ENCODE assay signal across 8 cellular contexts in genomic region chr14:50533314-50533705, GRCh38. TPM values are rescaled to one million over a fixed set of nuclear protein-coding genes. Genes with fewer than 3 reads are reported as not detected.
DNase-seq lines count a peak whose midpoint lies in the region; ATAC-seq, FAIRE-seq and TF ChIP-seq lines count a peak whose summit lies in the region.

No MANE protein-coding gene starts in this region.

- H3K9me3 ChIP-seq in astrocyte (ENCODE audit: insufficient read depth, low read depth, low read length) (no peaks in the 10 kb centered on the region), mucosa of stomach (ENCODE audit: control insufficient read depth, low read length) (no peaks in the 10 kb centered on the region)

- H3K9me3 Mint-ChIP-seq in CD14-positive monocyte (peaks cover 0 to 13% (median 0%) of the 10 kb centered on the region in 7 donors), astrocyte (ENCODE audit: unreplicated experiment) (peaks cover 12% of the 10 kb centered on the region)

- H3K4me2 ChIP-seq in astrocyte (ENCODE audit: low read length): peak overlapping the region; percentile 94

- H3K9ac ChIP-seq in astrocyte (ENCODE audit: low read length) (no peak overlapping the region), mucosa of stomach (ENCODE audit: low read length) (peak overlapping the region; percentile 85)

- H3K4me1 ChIP-seq in astrocyte (ENCODE audit: insufficient read depth, low read length) (peaks cover 24% of the 10 kb centered on the region), mucosa of stomach (ENCODE audit: control insufficient read depth, insufficient read depth, low read length) (peaks cover 15% of the 10 kb centered on the region)

- H3K4me3 Mint-ChIP-seq in CD14-positive monocyte (peak overlapping the region; percentile 92 to 93), astrocyte (ENCODE audit: unreplicated experiment) (peak overlapping the region; percentile 88)

- ATAC-seq in HG02884 (IDR thresholded peaks at IDR 0.05; ENCODE audit: unreplicated experiment): peak; percentile 18
- no peak for ATAC-seq in GM19351 (IDR thresholded peaks at IDR 0.05; ENCODE audit: unreplicated experiment)

- H3K27me3 Mint-ChIP-seq in CD14-positive monocyte (ENCODE audit: low read depth in 3 of 3) (peaks cover 0 to 7% (median 0%) of the 10 kb centered on the region in 3 donors), astrocyte (ENCODE audit: low read depth, unreplicated experiment) (no peaks in the 10 kb centered on the region)

- H2AFZ ChIP-seq in astrocyte (ENCODE audit: low read depth, low read length): no peak overlapping the region

- no peak for TF ChIP-seq CTCF in CD14-positive monocyte (IDR thresholded peaks at IDR 0.05)
- no peak for TF ChIP-seq CTCF in astrocyte (IDR thresholded peaks at IDR 0.05; ENCODE audit: insufficient read depth, low read depth, low read length)

- H3K79me2 ChIP-seq in astrocyte (ENCODE audit: insufficient read depth, low read length): peaks cover 43% of the 10 kb centered on the region

- H3K27ac ChIP-seq in astrocyte (ENCODE audit: low read depth, low read length): no peak overlapping the region

- no peak for DNase-seq in CD14-positive monocyte (ENCODE audit: low spot score)
- DNase-seq in astrocyte (ENCODE audit: low read depth): no peak
- DNase-seq in NCI-H1694 treated with DMSO at 0.1 percent for 48 hours (lab: John Stamatoyannopoulos, UW): no peak
- no peak for DNase-seq in H4 (ENCODE audit: low spot score)
- DNase-seq in T-helper 9 cell: no peak

- FAIRE-seq in astrocyte (lab: Jason Lieb, UNC): no peak

- H3K4me3 ChIP-seq in astrocyte (ENCODE audit: insufficient read depth, low read depth, low read length) (no peak overlapping the region), mucosa of stomach (ENCODE audit: low read length) (peak overlapping the region; percentile 68)

- H3K27me3 ChIP-seq in astrocyte (ENCODE audit: insufficient read depth, low read length) (no peaks in the 10 kb centered on the region), mucosa of stomach (ENCODE audit: control insufficient read depth, insufficient read depth, low read length) (no peaks in the 10 kb centered on the region)

- intact Hi-C loops in CD14-positive monocyte (cut with micrococcal nuclease): loop anchor here in 1 of 2 donors (5.0 to 10.0 kb wide), 3 partner anchors 221 to 299 kb away; partner anchors contain the start of genes DMAC2L, L2HGDH and SOS2

- H4K20me1 ChIP-seq in astrocyte (ENCODE audit: insufficient read depth, low read length): peaks cover 22% of the 10 kb centered on the region

- H3K36me3 ChIP-seq in astrocyte (ENCODE audit: insufficient read depth, low read length) (peaks cover 4% of the 10 kb centered on the region), mucosa of stomach (ENCODE audit: control insufficient read depth, insufficient read depth, low read length) (no peaks in the 10 kb centered on the region)

- peaks cover 44% of the 10 kb centered on the region for H3K4me1 Mint-ChIP-seq in CD14-positive monocyte
- peaks cover 24% of the 10 kb centered on the region for H3K4me1 Mint-ChIP-seq in astrocyte (ENCODE audit: low read depth, unreplicated experiment)

- H3K27ac Mint-ChIP-seq in CD14-positive monocyte (peak overlapping the region; percentile 88 to 96 (median 95)), astrocyte (ENCODE audit: unreplicated experiment) (peak overlapping the region; percentile 89)

- H3K36me3 Mint-ChIP-seq in CD14-positive monocyte: peaks cover 5 to 8% of the 10 kb centered on the region in 2 donors
- peaks cover 11% of the 10 kb centered on the region for H3K36me3 Mint-ChIP-seq in astrocyte (ENCODE audit: low read depth, unreplicated experiment)

RNA-seq across cellular contexts. Expression of gene MAP4K5, which starts 0.9 kb away (rescaled TPM):
- polyA plus RNA-seq in CD14-positive monocyte: 1 to 10 TPM; 5.0 to 7.7 TPM
- 79.5 and 93.1 TPM in 2 replicates for total RNA-seq in astrocyte
- 23.5 and 29.0 TPM in 2 replicates for total RNA-seq in H4 (2014; rRNA removed; shearing (Covaris generic))

RNA-seq across cellular contexts. Expression of gene ATL1, which starts 26.6 kb away (rescaled TPM):
- polyA plus RNA-seq in CD14-positive monocyte: 1 to 10 TPM in 1 of 2 donors, under 1 TPM in 1; 0.99 to 1.1 TPM
- 15.8 and 17.9 TPM in 2 replicates for total RNA-seq in astrocyte
- 9.3 and 9.4 TPM in 2 replicates for total RNA-seq in H4 (2014; rRNA removed; shearing (Covaris generic))
